ENCODE assay signal across 13 cellular contexts in genomic region chr6:53357576-53358343, GRCh38. TPM values are rescaled to one million over a fixed set of nuclear protein-coding genes. Genes with fewer than 3 reads are reported as not detected.
A peak's percentile ranks its signal among the peaks of the same experiment; 100 is the strongest.
DNase-seq lines count a peak whose midpoint lies in the region; ATAC-seq, FAIRE-seq and TF ChIP-seq lines count a peak whose summit lies in the region.
"Had no signal": no experiment of that assay in that cellular context is flagged by ENCODE, and none has a peak within 500 bp of the region (broad histone marks: within the 10 kb centered on the region; RNA-seq: fewer than 3 reads in every experiment).

No MANE protein-coding gene starts in this region.

- CTCF ChIA-PET in HepG2 (lab: Yijun Ruan, JAX; ENCODE audit: low intra/inter-chr PET ratio, low total read pairs), result no interaction called here

- H3K4me1 ChIP-seq in HepG2 (ENCODE audit: insufficient read depth, low read length), result peaks cover 42% of the 10 kb centered on the region
- peaks cover 0 to 31% (median 0%) of the 10 kb centered on the region in 4 donors for H3K4me1 ChIP-seq in right lobe of liver

- no peak overlapping the region for H3K9ac ChIP-seq in HepG2 (ENCODE audit: insufficient read depth, low read depth, low read length)

- TF ChIP-seq POLR2A in HepG2 (IDR thresholded peaks at IDR 0.05; ENCODE audit: insufficient read depth in 1 of 2, low read depth in 2 of 2, low read length in 2 of 2) (no peak), right lobe of liver (IDR thresholded peaks at IDR 0.05) (no peak)

- H4K20me1 ChIP-seq in HepG2 (ENCODE audit: insufficient read depth, low read length), result no peaks in the 10 kb centered on the region

- POLR2A ChIA-PET in HepG2 (lab: Yijun Ruan, JAX), result no interaction called here

- TF ChIP-seq RAD21 in HepG2 (CRISPR knock-in tag; IDR thresholded peaks at IDR 0.05), result no peak

- H3K4me1 Mint-ChIP-seq in activated T-helper 1 cell treated with anti-CD3 and anti-CD28 coated beads, Interleukin-12 subunit alpha, Interleukin-12 subunit beta, Interleukin-2, Interleukin-4 antibody, amounts not matched to agents 30 ng/mL and 10 ng/mL and 1 ng/mL, durations not matched to agents 14 hours and 24 hours and 36 hours (ENCODE audit: low read depth), result peaks cover 50% of the 10 kb centered on the region
- peaks cover 32% of the 10 kb centered on the region for H3K4me1 Mint-ChIP-seq in mesothelial cell of epicardium

- no TSS peak for BruUV-seq in HepG2 (replicated peaks; lab: Mats Ljungman, UMichigan)

- H3K36me3 Mint-ChIP-seq in activated T-helper 1 cell treated with anti-CD3 and anti-CD28 coated beads, Interleukin-12 subunit alpha, Interleukin-12 subunit beta, Interleukin-2, Interleukin-4 antibody, amounts not matched to agents 30 ng/mL and 10 ng/mL and 1 ng/mL, durations not matched to agents 14 hours and 24 hours and 36 hours (ENCODE audit: low read depth), result peaks cover 2% of the 10 kb centered on the region
- no peaks in the 10 kb centered on the region for H3K36me3 Mint-ChIP-seq in mesothelial cell of epicardium

- H3K4me3 ChIP-seq in HepG2 (replicated peaks in 1 of 3; ENCODE audit: insufficient read depth in 1 of 3, low read depth in 2 of 3, low read length in 3 of 3) (peak overlapping the region in 1 of 3 experiments; percentile 82; a peak in 1 of 6 replicates), right lobe of liver (no peak overlapping the region)

- peak overlapping the region; percentile 97 for H3K27ac Mint-ChIP-seq in activated T-helper 1 cell treated with anti-CD3 and anti-CD28 coated beads, Interleukin-12 subunit alpha, Interleukin-12 subunit beta, Interleukin-2, Interleukin-4 antibody, amounts not matched to agents 30 ng/mL and 10 ng/mL and 1 ng/mL, durations not matched to agents 14 hours and 24 hours and 36 hours
- peak overlapping the region; percentile 98 for H3K27ac Mint-ChIP-seq in mesothelial cell of epicardium

- no peaks in the 10 kb centered on the region for H3K79me2 ChIP-seq in HepG2 (ENCODE audit: insufficient read depth, low read length)

- H3K4me3 Mint-ChIP-seq in activated T-helper 1 cell treated with anti-CD3 and anti-CD28 coated beads, Interleukin-12 subunit alpha, Interleukin-12 subunit beta, Interleukin-2, Interleukin-4 antibody, amounts not matched to agents 30 ng/mL and 10 ng/mL and 1 ng/mL, durations not matched to agents 14 hours and 24 hours and 36 hours, result peak overlapping the region; percentile 92
- peak overlapping the region; percentile 33 for H3K4me3 Mint-ChIP-seq in mesothelial cell of epicardium

- H3K27me3 Mint-ChIP-seq in activated T-helper 1 cell treated with anti-CD3 and anti-CD28 coated beads, Interleukin-12 subunit alpha, Interleukin-12 subunit beta, Interleukin-2, Interleukin-4 antibody, amounts not matched to agents 30 ng/mL and 10 ng/mL and 1 ng/mL, durations not matched to agents 14 hours and 24 hours and 36 hours (ENCODE audit: insufficient read depth), result peaks cover 10% of the 10 kb centered on the region
- H3K27me3 Mint-ChIP-seq in mesothelial cell of epicardium (ENCODE audit: low read depth), result no peaks in the 10 kb centered on the region

- H3K9me3 Mint-ChIP-seq in activated T-helper 1 cell treated with anti-CD3 and anti-CD28 coated beads, Interleukin-12 subunit alpha, Interleukin-12 subunit beta, Interleukin-2, Interleukin-4 antibody, amounts not matched to agents 30 ng/mL and 10 ng/mL and 1 ng/mL, durations not matched to agents 14 hours and 24 hours and 36 hours, result no peaks in the 10 kb centered on the region
- peaks cover 3% of the 10 kb centered on the region for H3K9me3 Mint-ChIP-seq in mesothelial cell of epicardium

- FAIRE-seq in HepG2 (lab: Jason Lieb, UNC), result peak; percentile 30
- FAIRE-seq in urothelium cell line (lab: Jason Lieb, UNC), result no peak
- FAIRE-seq: keratinocyte had no signal

- H2AFZ ChIP-seq in HepG2 (ENCODE audit: low read length), result no peak overlapping the region

- intact Hi-C loops in HepG2 (cut with micrococcal nuclease; ENCODE audit: unreplicated experiment), result loop anchor here (2.0 to 5.0 kb wide), 2 partner anchors 55 to 75 kb away; no protein-coding TSS in a partner anchor
- intact Hi-C loops in right lobe of liver (cut with DNase I), result no loop called here
- intact Hi-C loops in activated T-helper 1 cell treated with anti-CD3 and anti-CD28 coated beads, Interleukin-12 subunit alpha, Interleukin-12 subunit beta, Interleukin-2, Interleukin-4 antibody, amounts not matched to agents 30 ng/mL and 10 ng/mL and 1 ng/mL, durations not matched to agents 14 hours and 24 hours and 36 hours (cut with micrococcal nuclease), result loop anchor here (2.0 to 5.0 kb wide), 2 partner anchors 13 to 295 kb away; no protein-coding TSS in a partner anchor

- peaks cover 0 to 25% of the 10 kb centered on the region in 2 experiments; a peak in 3 of 5 replicates for H3K27me3 ChIP-seq in HepG2 (ENCODE audit: control insufficient read depth in 1 of 2, insufficient read depth in 2 of 2, low read length in 2 of 2)
- no peaks in the 10 kb centered on the region for H3K27me3 ChIP-seq in right lobe of liver

- DNase-seq in HepG2 (ENCODE audit: low spot score), result peak; percentile 31
- no peak for DNase-seq in right lobe of liver
- DNase-seq in activated T-helper 1 cell treated with anti-CD3 and anti-CD28 coated beads, Interleukin-12 subunit alpha, Interleukin-12 subunit beta, Interleukin-2, Interleukin-4 antibody, amounts not matched to agents 30 ng/mL and 10 ng/mL and 1 ng/mL, durations not matched to agents 14 hours and 24 hours and 36 hours (ENCODE audit: low spot score), result no peak
- DNase-seq in mesothelial cell of epicardium (ENCODE audit: low spot score in 2 of 2, unreplicated experiment in 2 of 2), result no peak
- no peak for DNase-seq in stimulated activated CD4-positive, alpha-beta T cell treated with anti-CD3 and anti-CD28 coated beads, Interleukin-4, amount 100 ng/mL, for 24 hours
- no peak for DNase-seq in cerebellum (ENCODE audit: low spot score)
- DNase-seq in urothelium cell line (ENCODE audit: low spot score), result no peak
- DNase-seq: NCI-H2029, nucleus accumbens, substantia nigra, T1000 had no signal

- no peak for ATAC-seq in HepG2
- no peak for ATAC-seq in right lobe of liver
- no peak for ATAC-seq in HG03175 (IDR thresholded peaks at IDR 0.05; ENCODE audit: unreplicated experiment)

- 32% methylated on average over 7 of the region's 7 CpGs for WGBS in HepG2 (ENCODE audit: low lambda C conversion rate)
- WGBS in right lobe of liver (ENCODE audit: insufficient coverage, low coverage, low lambda C conversion rate, missing lambda C conversion rate), result 71% methylated on average over 7 of the region's 7 CpGs

- H3K36me3 ChIP-seq in HepG2 (replicated peaks in 1 of 2; ENCODE audit: control insufficient read depth in 1 of 2, insufficient read depth in 2 of 2, low read length in 2 of 2) (no peaks in the 10 kb centered on the region), right lobe of liver (no peaks in the 10 kb centered on the region)

- TF ChIP-seq CTCF in HepG2 (CRISPR knock-in tag; IDR thresholded peaks at IDR 0.05), result no peak
- TF ChIP-seq CTCF in right lobe of liver (IDR thresholded peaks at IDR 0.05), result no peak
- no peak for TF ChIP-seq CTCF in mesothelial cell of epicardium (IDR thresholded peaks at IDR 0.05; ENCODE audit: unreplicated experiment)

- H3K27ac ChIP-seq in HepG2 (ENCODE audit: extremely low read length, insufficient read depth, low read length) (no peak overlapping the region), right lobe of liver (no peak overlapping the region)

- no peak for TF ChIP-seq EP300 in HepG2 (IDR thresholded peaks at IDR 0.05; ENCODE audit: low read depth in 2 of 2, low read length in 2 of 2)
- TF ChIP-seq EP300 in HepG2 (CRISPR knock-in tag; IDR thresholded peaks at IDR 0.05; ENCODE audit: borderline replicate concordance), result no peak

- H3K9me3 ChIP-seq in HepG2 (ENCODE audit: low read length) (no peaks in the 10 kb centered on the region), right lobe of liver (no peaks in the 10 kb centered on the region)

- in situ Hi-C loops in HepG2 (cut with HindIII; ENCODE audit: extremely low pct_ligation_motif_present, low pct_unique_long_range_greater_than_20kb), result no loop called here

- H3K4me2 ChIP-seq in HepG2 (ENCODE audit: low read depth, low read length), result peak overlapping the region; percentile 99

TF ChIP-seq in HepG2, 621 proteins besides CTCF, POLR2A, EP300 and RAD21 (continues in another document):
- no peak for TF ChIP-seq SOX13 (IDR thresholded peaks at IDR 0.05)
- peak in 1 of 2 experiments; percentile 67; a peak in 2 of 4 replicates for TF ChIP-seq SOX13 (CRISPR knock-in tag; conservative IDR thresholded peaks at IDR 0.05 in 1 of 2, IDR thresholded peaks at IDR 0.05 in 1 of 2)

RNA-seq across cellular contexts. Expression of gene ELOVL5, which starts 9.0 kb away (rescaled TPM):
- total RNA-seq in HepG2 (2016; rRNA removed; fragmentation: Illumina TruSeq; extraction: Trizol) (43.9 and 72.4 TPM in 2 replicates), right lobe of liver (100 to 1,000 TPM in 1 of 6 experiments, 10 to 100 TPM in 5; 48.5 to 117 (median 55.7) TPM), mesothelial cell of epicardium (109 to 113 TPM (median 110 TPM) in 3 replicates), cerebellum (50.4 TPM)
- 13.9 and 14.9 TPM in 2 replicates for total RNA-seq in HepG2 (2016; cell fraction: cytosol; rRNA removed; fragmentation: Illumina TruSeq; extraction: Trizol; ENCODE audit: low read depth)
- total RNA-seq in HepG2 (2016; cell fraction: insoluble cytoplasmic fraction; rRNA removed; fragmentation: Illumina TruSeq; extraction: Trizol), result 38.2 and 72.3 TPM in 2 replicates
- 35.5 and 41.3 TPM in 2 replicates for total RNA-seq in HepG2 (2016; cell fraction: membrane; rRNA removed; fragmentation: Illumina TruSeq; extraction: Trizol)
- 100 and 107 TPM in 2 replicates for total RNA-seq in HepG2 (2016; cell fraction: nucleus; rRNA removed; fragmentation: Illumina TruSeq; extraction: Trizol)
- polyA plus RNA-seq in HepG2 (2011; rRNA removed), result 50.1 and 51.9 TPM in 2 replicates
- 25.4 and 42.1 TPM in 2 replicates for polyA plus RNA-seq in HepG2 (2011; cell fraction: cytosol; rRNA removed)
- polyA plus RNA-seq in HepG2 (2011; cell fraction: nucleus; rRNA removed), result 43.1 and 55.3 TPM in 2 replicates
- polyA plus RNA-seq in HepG2 (2012), result 83.4 and 101 TPM in 2 replicates
- polyA plus RNA-seq in HepG2 (2016; cell fraction: cytosol; fragmentation: Illumina TruSeq; extraction: Trizol; ENCODE audit: low read depth), result 10.8 and 11.0 TPM in 2 replicates
- 47.3 and 49.0 TPM in 2 replicates for polyA plus RNA-seq in HepG2 (2016; cell fraction: insoluble cytoplasmic fraction; fragmentation: Illumina TruSeq; extraction: Trizol; ENCODE audit: low read depth)
- polyA plus RNA-seq in HepG2 (2016; cell fraction: membrane; fragmentation: Illumina TruSeq; extraction: Trizol; ENCODE audit: low read depth), result 27.9 and 31.0 TPM in 2 replicates
- polyA plus RNA-seq in HepG2 (2016; cell fraction: nucleus; fragmentation: Illumina TruSeq; extraction: Trizol; ENCODE audit: insufficient read depth, low read depth), result 151 and 157 TPM in 2 replicates
- 88.1 and 141 TPM in 2 replicates for polyA minus RNA-seq in HepG2 (2011; rRNA and poly(A)+ RNA removed; ENCODE audit: low replicate concordance)
- 50.1 and 59.2 TPM in 2 replicates for polyA minus RNA-seq in HepG2 (2011; cell fraction: cytosol; rRNA and poly(A)+ RNA removed)
- 54.8 and 92.7 TPM in 2 replicates for polyA minus RNA-seq in HepG2 (2011; cell fraction: nucleus; rRNA and poly(A)+ RNA removed)
- total RNA-seq in activated T-helper 1 cell treated with anti-CD3 and anti-CD28 coated beads, Interleukin-12 subunit alpha, Interleukin-12 subunit beta, Interleukin-2, Interleukin-4 antibody, amounts not matched to agents 30 ng/mL and 10 ng/mL and 1 ng/mL, durations not matched to agents 14 hours and 24 hours and 36 hours, result 121 and 131 TPM in 2 replicates

Comparison
In these comparisons a context has a peak if more than half of its experiments do, and no peak if none do; other contexts are left out.
1. intact Hi-C loops: an anchor here in HepG2 (2.0 to 5.0 kb wide) and activated T-helper 1 cell treated with anti-CD3 and anti-CD28 coated beads, Interleukin-12 subunit alpha, Interleukin-12 subunit beta, Interleukin-2, Interleukin-4 antibody, amounts not matched to agents 30 ng/mL and 10 ng/mL and 1 ng/mL, durations not matched to agents 14 hours and 24 hours and 36 hours (2.0 to 5.0 kb wide); none called in right lobe of liver.